6 cellular contexts compared by ENCODE assay signal in genomic region chr10:57465155-57465554, GRCh38.
"Had no signal": no experiment of that assay in that cellular context is flagged by ENCODE, and none has a peak within 500 bp of the region (broad histone marks: within the 10 kb centered on the region; RNA-seq: fewer than 3 reads in every experiment).

No MANE protein-coding gene starts in this region.

- DNase-seq: GDM1, GF-D8 had no signal

- FAIRE-seq: G401.6, GM12892, GM18507, GM19239 had no signal
